18 cellular contexts compared by ENCODE assay signal in genomic region chr10:95787447-95787846, GRCh38.
"Had no signal": no experiment of that assay in that cellular context is flagged by ENCODE, and none has a peak within 500 bp of the region (broad histone marks: within the 10 kb centered on the region; RNA-seq: fewer than 3 reads in every experiment).

No MANE protein-coding gene starts in this region.

- H3K36me3 ChIP-seq: gastroesophageal sphincter, left ventricle myocardium inferior, thyroid gland, uterus had no signal

- H3K36me3 Mint-ChIP-seq: activated naive CD4-positive, alpha-beta T cell treated with anti-CD3 and anti-CD28 coated beads, Interleukin-2, amount 50 U/mL, for 24 hours; brain had no signal

- H3K4me3 ChIP-seq: gastroesophageal sphincter, left ventricle myocardium inferior, thyroid gland, uterus had no signal

- H3K4me1 Mint-ChIP-seq: activated naive CD4-positive, alpha-beta T cell treated with anti-CD3 and anti-CD28 coated beads, Interleukin-2, amount 50 U/mL, for 24 hours; central memory CD8-positive, alpha-beta T cell; T-helper 17 cell had no signal

- ATAC-seq: activated CD4-positive, CD25-positive, alpha-beta regulatory T cell treated with anti-CD3 and anti-CD28 coated beads, Interleukin-2, amount 50 U/mL, for 24 hours; effector memory CD8-positive, alpha-beta T cell; gastroesophageal sphincter; T-helper 17 cell had no signal

- H3K9me3 ChIP-seq: gastroesophageal sphincter, left ventricle myocardium inferior, thyroid gland, uterus had no signal

- H3K4me3 Mint-ChIP-seq: activated naive CD4-positive, alpha-beta T cell treated with anti-CD3 and anti-CD28 coated beads, Interleukin-2, amount 50 U/mL, for 24 hours; brain; central memory CD8-positive, alpha-beta T cell; T-helper 17 cell had no signal

- H3K27me3 ChIP-seq: gastroesophageal sphincter, thyroid gland, uterus had no signal

- H3K4me1 ChIP-seq: uterus had no signal

- H3K27ac ChIP-seq: epithelial cell of prostate, gastroesophageal sphincter, left ventricle myocardium inferior, thyroid gland had no signal

- FAIRE-seq: keratinocyte had no signal

- DNase-seq: activated CD4-positive, alpha-beta T cell treated with anti-CD3 and anti-CD28 coated beads, Interleukin-2, amount 50 U/mL, for 48 hours; amygdala; cortex of kidney; effector memory CD8-positive, alpha-beta T cell; left ventricle myocardium inferior; posterior cingulate gyrus; stimulated activated CD4-positive, alpha-beta T cell treated with anti-CD3 and anti-CD28 coated beads, Interleukin-15, amount 100 ng/mL, for 24 hours; stimulated activated CD4-positive, alpha-beta T cell treated with anti-CD3 and anti-CD28 coated beads, Interleukin-4, amount 100 ng/mL, for 4 hours; T-helper 17 cell; thyroid gland; uterus had no signal

- H3K27ac Mint-ChIP-seq: activated naive CD4-positive, alpha-beta T cell treated with anti-CD3 and anti-CD28 coated beads, Interleukin-2, amount 50 U/mL, for 24 hours; brain; effector memory CD8-positive, alpha-beta T cell; T-helper 17 cell had no signal

- H3K9me3 Mint-ChIP-seq: activated naive CD4-positive, alpha-beta T cell treated with anti-CD3 and anti-CD28 coated beads, Interleukin-2, amount 50 U/mL, for 24 hours; brain; central memory CD8-positive, alpha-beta T cell; effector memory CD8-positive, alpha-beta T cell had no signal
